1 cellular context compared by ENCODE assay signal in genomic region chr1:41795205-41795762, GRCh38.
TF ChIP-seq lines count a peak whose summit lies in the region.

No MANE protein-coding gene starts in this region.

TF ChIP-seq in WTC11, 78 proteins besides CTCF, POLR2A, EP300 and RAD21 (continued from another document):
- no peak for TF ChIP-seq MLX (CRISPR knock-in tag; IDR thresholded peaks at IDR 0.05)
- no peak for TF ChIP-seq ESRRA (CRISPR knock-in tag; IDR thresholded peaks at IDR 0.05; ENCODE audit: borderline replicate concordance)
- no peak for TF ChIP-seq NFE2L1 (CRISPR knock-in tag; IDR thresholded peaks at IDR 0.05)
- TF ChIP-seq HMGA2 (CRISPR knock-in tag; IDR thresholded peaks at IDR 0.05): no peak
- TF ChIP-seq NFYB (CRISPR knock-in tag; conservative IDR thresholded peaks at IDR 0.05; ENCODE audit: low read depth): no peak
